In the genomic region with DNA sequence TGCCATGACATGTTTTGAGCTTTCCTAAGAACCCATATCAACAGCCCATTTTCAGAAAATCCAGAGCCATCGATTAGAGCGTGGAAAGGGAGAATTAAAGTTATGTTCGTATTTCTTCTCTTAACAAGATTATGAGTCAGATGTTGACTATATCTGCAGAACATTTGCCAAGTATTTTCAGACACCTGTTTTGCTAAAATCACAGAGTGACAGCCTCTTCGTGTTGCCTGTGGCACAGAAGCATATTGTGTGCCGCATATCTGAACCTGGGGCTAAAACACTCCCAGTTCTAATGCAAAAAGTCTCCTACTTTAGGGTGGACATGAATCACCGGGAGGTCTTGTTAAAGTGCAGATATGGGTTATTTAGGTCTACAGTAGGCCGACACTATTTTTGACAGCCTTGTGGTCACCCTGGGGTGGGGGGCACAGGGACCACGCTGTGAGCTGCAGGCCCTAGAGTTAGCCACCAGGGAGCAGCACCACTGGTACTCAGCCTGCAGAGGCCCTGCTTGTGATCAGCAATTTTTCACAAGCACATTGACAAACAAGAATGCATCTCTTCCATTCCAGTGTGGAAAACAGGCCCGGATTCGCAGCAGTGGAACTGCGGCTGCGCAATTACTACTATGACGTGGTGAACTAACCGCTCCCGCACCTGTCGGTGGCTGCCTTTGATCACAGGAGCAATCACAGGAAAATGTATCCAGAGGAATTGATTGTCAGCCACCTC, we compare ENCODE assay signal across 8 cellular contexts.
DNase-seq lines count a peak whose midpoint lies in the region; ATAC-seq and TF ChIP-seq lines count a peak whose summit lies in the region.

No MANE protein-coding gene starts in this region.

- no peak for ATAC-seq in GM21381 (IDR thresholded peaks at IDR 0.05; ENCODE audit: unreplicated experiment)

- H3K27me3 ChIP-seq in SJCRH30, result peaks cover 2% of the 10 kb centered on the region; the same call in 1 of the 2 replicates

- no peaks in the 10 kb centered on the region for H3K36me3 ChIP-seq in SJCRH30

- H3K27ac ChIP-seq in SJCRH30, result no peak overlapping the region

- DNase-seq in 8988T (peak; percentile 42), SJCRH30 (peak; percentile 30 to 55), iPS-NIHi7 (ENCODE audit: extremely low spot score) (peak; percentile 50), NCI-H526 treated with DMSO at 0.1 percent for 48 hours (lab: John Stamatoyannopoulos, UW) (no peak), NCI-H2029 (lab: John Stamatoyannopoulos, UW) (no peak), HK-2 (ENCODE audit: unreplicated experiment) (no peak)

- TF ChIP-seq CTCF in GM12874 (IDR thresholded peaks at IDR 0.05; ENCODE audit: insufficient read depth, low read depth, low read length), result peak; percentile 72

- H3K4me3 ChIP-seq in SJCRH30, result no peak overlapping the region

- peaks cover 9% of the 10 kb centered on the region for H3K4me1 ChIP-seq in SJCRH30

- H3K9me3 ChIP-seq in SJCRH30 (replicated peaks), result no peaks in the 10 kb centered on the region

Comparison
In these comparisons a context has a peak if more than half of its experiments do, and no peak if none do; other contexts are left out.
1. DNase-seq: peak in 8988T (single experiment), SJCRH30 (2 of 2) and iPS-NIHi7 (single experiment); none in NCI-H526 treated with DMSO at 0.1 percent for 48 hours (single experiment), NCI-H2029 (single experiment) and HK-2 (single experiment).